ENCODE assay signal across 12 cellular contexts in the genomic region with DNA sequence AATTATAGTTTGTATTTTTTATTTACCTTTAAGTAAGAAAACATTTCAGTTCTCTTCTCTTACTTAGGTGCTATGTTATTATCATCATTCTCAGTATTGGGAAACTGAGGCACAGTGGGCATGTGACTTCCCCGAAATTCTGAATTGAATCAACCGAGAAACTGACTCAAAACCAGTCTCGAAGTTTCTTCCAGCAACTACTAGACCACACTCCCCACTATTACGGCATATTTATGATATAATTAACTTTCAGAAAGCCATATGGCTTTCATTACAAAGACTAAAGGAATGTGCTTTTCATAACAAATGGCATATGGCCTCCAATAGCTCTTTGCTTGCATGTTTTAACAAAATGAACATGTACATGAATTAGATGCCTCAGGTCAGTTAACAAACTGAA.
DNase-seq lines count a peak whose midpoint lies in the region; TF ChIP-seq lines count a peak whose summit lies in the region.
"Had no signal": no experiment of that assay in that cellular context is flagged by ENCODE, and none has a peak within 500 bp of the region (broad histone marks: within the 10 kb centered on the region; RNA-seq: fewer than 3 reads in every experiment).

No MANE protein-coding gene starts in this region.

- no peaks in the 10 kb centered on the region for H3K27me3 ChIP-seq in right atrium auricular region
- H3K27me3 ChIP-seq in liver (ENCODE audit: control insufficient read depth in 4 of 4, insufficient read depth in 4 of 4, low read length in 3 of 4) = no peaks in the 10 kb centered on the region

- H3K9ac ChIP-seq in liver (ENCODE audit: low read depth in 1 of 2, low read length in 2 of 2) = no peak overlapping the region

- H3K36me3 ChIP-seq in right atrium auricular region (no peaks in the 10 kb centered on the region), liver (ENCODE audit: control insufficient read depth in 4 of 4, insufficient read depth in 3 of 4, low read depth in 1 of 4, low read length in 3 of 4) (no peaks in the 10 kb centered on the region)

- in situ Hi-C loops in astrocyte of the spinal cord (cut with HindIII; ENCODE audit: low sequenced_read_pairs) = no loop called here

- H3K4me1 ChIP-seq in right atrium auricular region = peaks cover 0 to 24% of the 10 kb centered on the region in 2 donors
- peaks cover 0 to 8% (median 3%) of the 10 kb centered on the region in 4 donors for H3K4me1 ChIP-seq in liver (ENCODE audit: control insufficient read depth in 4 of 4, insufficient read depth in 4 of 4, low read length in 3 of 4)

- intact Hi-C loops in cardiac septum (cut with DNase I) = loop anchor here (5.0 kb wide), 1 partner anchor 102 kb away; no protein-coding TSS in a partner anchor

- 91% methylated on average over 4 of the region's 4 CpGs for WGBS in liver

- H3K9me3 ChIP-seq in right atrium auricular region = no peaks in the 10 kb centered on the region
- no peaks in the 10 kb centered on the region for H3K9me3 ChIP-seq in liver (ENCODE audit: control insufficient read depth in 4 of 4, low read length in 3 of 4)

- TF ChIP-seq RAD21 in liver (IDR thresholded peaks at IDR 0.05) = no peak

- TF ChIP-seq CTCF in right atrium auricular region (IDR thresholded peaks at IDR 0.05) = no peak
- no peak for TF ChIP-seq CTCF in astrocyte of the spinal cord (IDR thresholded peaks at IDR 0.05; ENCODE audit: low read depth, low read length)
- no peak for TF ChIP-seq CTCF in liver (IDR thresholded peaks at IDR 0.05; ENCODE audit: low read depth, low read length, missing input control)

- peak overlapping the region; percentile 77 to 85 for H3K27ac ChIP-seq in right atrium auricular region
- H3K27ac ChIP-seq in liver (ENCODE audit: low read depth in 1 of 2, low read length in 2 of 2) = peak overlapping the region; percentile 6 to 63
- H3K27ac ChIP-seq in caudate nucleus (ENCODE audit: low read depth, low read length) = no peak overlapping the region

- H3K4me3 ChIP-seq in right atrium auricular region (no peak overlapping the region), astrocyte of the spinal cord (ENCODE audit: low read depth, low read length) (no peak overlapping the region), liver (ENCODE audit: low read depth in 1 of 3, low read length in 3 of 3) (no peak overlapping the region)

- DNase-seq in right atrium auricular region (ENCODE audit: low spot score) = no peak
- no peak for DNase-seq in cardiac septum (ENCODE audit: low spot score)
- peak; percentile 87 for DNase-seq in astrocyte of the spinal cord (ENCODE audit: low read depth, low spot score)
- DNase-seq in caudate nucleus (lab: John Stamatoyannopoulos, UW) = no peak
- DNase-seq in T-helper 2 cell = no peak
- DNase-seq in NCI-H1105 (lab: John Stamatoyannopoulos, UW) = no peak
- DNase-seq in iPS-NIHi11 (ENCODE audit: low spot score) = no peak
- DNase-seq: activated CD8-positive, alpha-beta memory T cell treated with anti-CD3 and anti-CD28 coated beads, Interleukin-2, amount 10 ng/mL, durations not matched to agents 7 days and 5 days; CD4-positive, CD25-positive, alpha-beta regulatory T cell; GOT3; NCI-H2029 had no signal

TF ChIP-seq in liver, 16 proteins besides CTCF, POLR2A, EP300 and RAD21:
- TF ChIP-seq SP1 (IDR thresholded peaks at IDR 0.05) (no peak), FOXA1 (IDR thresholded peaks at IDR 0.05) (no peak), GABPA (IDR thresholded peaks at IDR 0.05 in 1 of 2, conservative IDR thresholded peaks at IDR 0.05 in 1 of 2) (no peak), MAX (IDR thresholded peaks at IDR 0.05) (no peak), JUND (IDR thresholded peaks at IDR 0.05) (no peak), YY1 (IDR thresholded peaks at IDR 0.05) (no peak)
- TF ChIP-seq, protein P1, sequence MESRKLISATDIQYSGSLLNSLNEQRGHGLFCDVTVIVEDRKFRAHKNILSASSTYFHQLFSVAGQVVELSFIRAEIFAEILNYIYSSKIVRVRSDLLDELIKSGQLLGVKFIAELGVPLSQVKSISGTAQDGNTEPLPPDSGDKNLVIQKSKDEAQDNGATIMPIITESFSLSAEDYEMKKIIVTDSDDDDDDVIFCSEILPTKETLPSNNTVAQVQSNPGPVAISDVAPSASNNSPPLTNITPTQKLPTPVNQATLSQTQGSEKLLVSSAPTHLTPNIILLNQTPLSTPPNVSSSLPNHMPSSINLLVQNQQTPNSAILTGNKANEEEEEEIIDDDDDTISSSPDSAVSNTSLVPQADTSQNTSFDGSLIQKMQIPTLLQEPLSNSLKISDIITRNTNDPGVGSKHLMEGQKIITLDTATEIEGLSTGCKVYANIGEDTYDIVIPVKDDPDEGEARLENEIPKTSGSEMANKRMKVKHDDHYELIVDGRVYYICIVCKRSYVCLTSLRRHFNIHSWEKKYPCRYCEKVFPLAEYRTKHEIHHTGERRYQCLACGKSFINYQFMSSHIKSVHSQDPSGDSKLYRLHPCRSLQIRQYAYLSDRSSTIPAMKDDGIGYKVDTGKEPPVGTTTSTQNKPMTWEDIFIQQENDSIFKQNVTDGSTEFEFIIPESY (IDR thresholded peaks at IDR 0.05) = no peak
- TF ChIP-seq, protein P2, sequence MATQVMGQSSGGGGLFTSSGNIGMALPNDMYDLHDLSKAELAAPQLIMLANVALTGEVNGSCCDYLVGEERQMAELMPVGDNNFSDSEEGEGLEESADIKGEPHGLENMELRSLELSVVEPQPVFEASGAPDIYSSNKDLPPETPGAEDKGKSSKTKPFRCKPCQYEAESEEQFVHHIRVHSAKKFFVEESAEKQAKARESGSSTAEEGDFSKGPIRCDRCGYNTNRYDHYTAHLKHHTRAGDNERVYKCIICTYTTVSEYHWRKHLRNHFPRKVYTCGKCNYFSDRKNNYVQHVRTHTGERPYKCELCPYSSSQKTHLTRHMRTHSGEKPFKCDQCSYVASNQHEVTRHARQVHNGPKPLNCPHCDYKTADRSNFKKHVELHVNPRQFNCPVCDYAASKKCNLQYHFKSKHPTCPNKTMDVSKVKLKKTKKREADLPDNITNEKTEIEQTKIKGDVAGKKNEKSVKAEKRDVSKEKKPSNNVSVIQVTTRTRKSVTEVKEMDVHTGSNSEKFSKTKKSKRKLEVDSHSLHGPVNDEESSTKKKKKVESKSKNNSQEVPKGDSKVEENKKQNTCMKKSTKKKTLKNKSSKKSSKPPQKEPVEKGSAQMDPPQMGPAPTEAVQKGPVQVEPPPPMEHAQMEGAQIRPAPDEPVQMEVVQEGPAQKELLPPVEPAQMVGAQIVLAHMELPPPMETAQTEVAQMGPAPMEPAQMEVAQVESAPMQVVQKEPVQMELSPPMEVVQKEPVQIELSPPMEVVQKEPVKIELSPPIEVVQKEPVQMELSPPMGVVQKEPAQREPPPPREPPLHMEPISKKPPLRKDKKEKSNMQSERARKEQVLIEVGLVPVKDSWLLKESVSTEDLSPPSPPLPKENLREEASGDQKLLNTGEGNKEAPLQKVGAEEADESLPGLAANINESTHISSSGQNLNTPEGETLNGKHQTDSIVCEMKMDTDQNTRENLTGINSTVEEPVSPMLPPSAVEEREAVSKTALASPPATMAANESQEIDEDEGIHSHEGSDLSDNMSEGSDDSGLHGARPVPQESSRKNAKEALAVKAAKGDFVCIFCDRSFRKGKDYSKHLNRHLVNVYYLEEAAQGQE (IDR thresholded peaks at IDR 0.05) = no peak
TF ChIP-seq in liver: peak in this region for 0.
